In genomic region chr16:84738255-84739038, GRCh38 we compare ENCODE assay signal across 1 cellular context.
TF ChIP-seq lines count a peak whose summit lies in the region.

No MANE protein-coding gene starts in this region.

TF ChIP-seq in K562, 482 proteins besides CTCF, POLR2A, EP300 and RAD21 (continued from another document and continues in another):
- TF ChIP-seq NCOA1 (IDR thresholded peaks at IDR 0.05; ENCODE audit: low read depth) = no peak
- no peak for TF ChIP-seq LCOR (CRISPR knock-in tag; IDR thresholded peaks at IDR 0.05)
- TF ChIP-seq TFE3 (CRISPR knock-in tag; IDR thresholded peaks at IDR 0.05) = no peak
- no peak for TF ChIP-seq MYBL2 (IDR thresholded peaks at IDR 0.05; ENCODE audit: low read depth)
- no peak for TF ChIP-seq MYBL2 (CRISPR knock-in tag; IDR thresholded peaks at IDR 0.05; ENCODE audit: borderline replicate concordance)
- 0 out of 2 replicates have a peak, but pooled peaks have one; percentile 37 for TF ChIP-seq HDGF (IDR thresholded peaks at IDR 0.05)
- no peak for TF ChIP-seq ZNF232 (CRISPR knock-in tag; IDR thresholded peaks at IDR 0.05)
- no peak for TF ChIP-seq TAL1 (IDR thresholded peaks at IDR 0.05)
- no peak for TF ChIP-seq ZNF511 (CRISPR knock-in tag; IDR thresholded peaks at IDR 0.05)
- TF ChIP-seq, protein P1, sequence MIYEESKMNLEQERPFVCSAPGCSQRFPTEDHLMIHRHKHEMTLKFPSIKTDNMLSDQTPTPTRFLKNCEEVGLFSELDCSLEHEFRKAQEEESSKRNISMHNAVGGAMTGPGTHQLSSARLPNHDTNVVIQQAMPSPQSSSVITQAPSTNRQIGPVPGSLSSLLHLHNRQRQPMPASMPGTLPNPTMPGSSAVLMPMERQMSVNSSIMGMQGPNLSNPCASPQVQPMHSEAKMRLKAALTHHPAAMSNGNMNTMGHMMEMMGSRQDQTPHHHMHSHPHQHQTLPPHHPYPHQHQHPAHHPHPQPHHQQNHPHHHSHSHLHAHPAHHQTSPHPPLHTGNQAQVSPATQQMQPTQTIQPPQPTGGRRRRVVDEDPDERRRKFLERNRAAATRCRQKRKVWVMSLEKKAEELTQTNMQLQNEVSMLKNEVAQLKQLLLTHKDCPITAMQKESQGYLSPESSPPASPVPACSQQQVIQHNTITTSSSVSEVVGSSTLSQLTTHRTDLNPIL (CRISPR knock-in tag; IDR thresholded peaks at IDR 0.05) = no peak
- TF ChIP-seq PREB (CRISPR knock-in tag; IDR thresholded peaks at IDR 0.05) = peak; percentile 67; the same call in 1 of the 2 replicates
- no peak for TF ChIP-seq ZNF175 (CRISPR knock-in tag; IDR thresholded peaks at IDR 0.05; ENCODE audit: low read depth)
- no peak for TF ChIP-seq ZNF507 (tag; conservative IDR thresholded peaks at IDR 0.05)
- no peak for TF ChIP-seq GTF3C2 (IDR thresholded peaks at IDR 0.05; ENCODE audit: borderline replicate concordance, extremely low read depth, insufficient read length)
- peak; percentile 45; the same call in 1 of the 2 replicates for TF ChIP-seq TOE1 (IDR thresholded peaks at IDR 0.05; ENCODE audit: borderline replicate concordance)
- TF ChIP-seq TOE1 (CRISPR knock-in tag; IDR thresholded peaks at IDR 0.05; ENCODE audit: borderline replicate concordance, low read depth) = no peak
- TF ChIP-seq, protein P2, sequence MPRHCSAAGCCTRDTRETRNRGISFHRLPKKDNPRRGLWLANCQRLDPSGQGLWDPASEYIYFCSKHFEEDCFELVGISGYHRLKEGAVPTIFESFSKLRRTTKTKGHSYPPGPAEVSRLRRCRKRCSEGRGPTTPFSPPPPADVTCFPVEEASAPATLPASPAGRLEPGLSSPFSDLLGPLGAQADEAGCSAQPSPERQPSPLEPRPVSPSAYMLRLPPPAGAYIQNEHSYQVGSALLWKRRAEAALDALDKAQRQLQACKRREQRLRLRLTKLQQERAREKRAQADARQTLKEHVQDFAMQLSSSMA (CRISPR knock-in tag; IDR thresholded peaks at IDR 0.05) = no peak
- no peak for TF ChIP-seq TCF15 (CRISPR knock-in tag; IDR thresholded peaks at IDR 0.05)
- TF ChIP-seq, protein P3, sequence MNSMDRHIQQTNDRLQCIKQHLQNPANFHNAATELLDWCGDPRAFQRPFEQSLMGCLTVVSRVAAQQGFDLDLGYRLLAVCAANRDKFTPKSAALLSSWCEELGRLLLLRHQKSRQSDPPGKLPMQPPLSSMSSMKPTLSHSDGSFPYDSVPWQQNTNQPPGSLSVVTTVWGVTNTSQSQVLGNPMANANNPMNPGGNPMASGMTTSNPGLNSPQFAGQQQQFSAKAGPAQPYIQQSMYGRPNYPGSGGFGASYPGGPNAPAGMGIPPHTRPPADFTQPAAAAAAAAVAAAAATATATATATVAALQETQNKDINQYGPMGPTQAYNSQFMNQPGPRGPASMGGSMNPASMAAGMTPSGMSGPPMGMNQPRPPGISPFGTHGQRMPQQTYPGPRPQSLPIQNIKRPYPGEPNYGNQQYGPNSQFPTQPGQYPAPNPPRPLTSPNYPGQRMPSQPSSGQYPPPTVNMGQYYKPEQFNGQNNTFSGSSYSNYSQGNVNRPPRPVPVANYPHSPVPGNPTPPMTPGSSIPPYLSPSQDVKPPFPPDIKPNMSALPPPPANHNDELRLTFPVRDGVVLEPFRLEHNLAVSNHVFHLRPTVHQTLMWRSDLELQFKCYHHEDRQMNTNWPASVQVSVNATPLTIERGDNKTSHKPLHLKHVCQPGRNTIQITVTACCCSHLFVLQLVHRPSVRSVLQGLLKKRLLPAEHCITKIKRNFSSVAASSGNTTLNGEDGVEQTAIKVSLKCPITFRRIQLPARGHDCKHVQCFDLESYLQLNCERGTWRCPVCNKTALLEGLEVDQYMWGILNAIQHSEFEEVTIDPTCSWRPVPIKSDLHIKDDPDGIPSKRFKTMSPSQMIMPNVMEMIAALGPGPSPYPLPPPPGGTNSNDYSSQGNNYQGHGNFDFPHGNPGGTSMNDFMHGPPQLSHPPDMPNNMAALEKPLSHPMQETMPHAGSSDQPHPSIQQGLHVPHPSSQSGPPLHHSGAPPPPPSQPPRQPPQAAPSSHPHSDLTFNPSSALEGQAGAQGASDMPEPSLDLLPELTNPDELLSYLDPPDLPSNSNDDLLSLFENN (IDR thresholded peaks at IDR 0.05; ENCODE audit: low read depth in 2 of 2, low read length in 2 of 2) = 0 out of 4 replicates have a peak, but pooled peaks of 1 of the 2 experiments have one; percentile 34
- TF ChIP-seq, protein P4, sequence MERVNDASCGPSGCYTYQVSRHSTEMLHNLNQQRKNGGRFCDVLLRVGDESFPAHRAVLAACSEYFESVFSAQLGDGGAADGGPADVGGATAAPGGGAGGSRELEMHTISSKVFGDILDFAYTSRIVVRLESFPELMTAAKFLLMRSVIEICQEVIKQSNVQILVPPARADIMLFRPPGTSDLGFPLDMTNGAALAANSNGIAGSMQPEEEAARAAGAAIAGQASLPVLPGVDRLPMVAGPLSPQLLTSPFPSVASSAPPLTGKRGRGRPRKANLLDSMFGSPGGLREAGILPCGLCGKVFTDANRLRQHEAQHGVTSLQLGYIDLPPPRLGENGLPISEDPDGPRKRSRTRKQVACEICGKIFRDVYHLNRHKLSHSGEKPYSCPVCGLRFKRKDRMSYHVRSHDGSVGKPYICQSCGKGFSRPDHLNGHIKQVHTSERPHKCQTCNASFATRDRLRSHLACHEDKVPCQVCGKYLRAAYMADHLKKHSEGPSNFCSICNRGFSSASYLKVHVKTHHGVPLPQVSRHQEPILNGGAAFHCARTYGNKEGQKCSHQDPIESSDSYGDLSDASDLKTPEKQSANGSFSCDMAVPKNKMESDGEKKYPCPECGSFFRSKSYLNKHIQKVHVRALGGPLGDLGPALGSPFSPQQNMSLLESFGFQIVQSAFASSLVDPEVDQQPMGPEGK (CRISPR knock-in tag; IDR thresholded peaks at IDR 0.05; ENCODE audit: borderline replicate concordance) = no peak
- TF ChIP-seq POLR3G (IDR thresholded peaks at IDR 0.05; ENCODE audit: extremely low read depth, insufficient read length, insufficient replicate concordance) = no peak
- TF ChIP-seq NR2C2 (CRISPR knock-in tag; IDR thresholded peaks at IDR 0.05) = no peak
- TF ChIP-seq NR2C2 (tag; IDR thresholded peaks at IDR 0.05) = no peak
- TF ChIP-seq, protein P5, sequence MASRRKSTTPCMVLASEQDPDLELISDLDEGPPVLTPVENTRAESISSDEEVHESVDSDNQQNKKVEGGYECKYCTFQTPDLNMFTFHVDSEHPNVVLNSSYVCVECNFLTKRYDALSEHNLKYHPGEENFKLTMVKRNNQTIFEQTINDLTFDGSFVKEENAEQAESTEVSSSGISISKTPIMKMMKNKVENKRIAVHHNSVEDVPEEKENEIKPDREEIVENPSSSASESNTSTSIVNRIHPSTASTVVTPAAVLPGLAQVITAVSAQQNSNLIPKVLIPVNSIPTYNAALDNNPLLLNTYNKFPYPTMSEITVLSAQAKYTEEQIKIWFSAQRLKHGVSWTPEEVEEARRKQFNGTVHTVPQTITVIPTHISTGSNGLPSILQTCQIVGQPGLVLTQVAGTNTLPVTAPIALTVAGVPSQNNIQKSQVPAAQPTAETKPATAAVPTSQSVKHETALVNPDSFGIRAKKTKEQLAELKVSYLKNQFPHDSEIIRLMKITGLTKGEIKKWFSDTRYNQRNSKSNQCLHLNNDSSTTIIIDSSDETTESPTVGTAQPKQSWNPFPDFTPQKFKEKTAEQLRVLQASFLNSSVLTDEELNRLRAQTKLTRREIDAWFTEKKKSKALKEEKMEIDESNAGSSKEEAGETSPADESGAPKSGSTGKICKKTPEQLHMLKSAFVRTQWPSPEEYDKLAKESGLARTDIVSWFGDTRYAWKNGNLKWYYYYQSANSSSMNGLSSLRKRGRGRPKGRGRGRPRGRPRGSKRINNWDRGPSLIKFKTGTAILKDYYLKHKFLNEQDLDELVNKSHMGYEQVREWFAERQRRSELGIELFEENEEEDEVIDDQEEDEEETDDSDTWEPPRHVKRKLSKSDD (conservative IDR thresholded peaks at IDR 0.05; ENCODE audit: low read length) = no peak
- no peak for TF ChIP-seq ZNF134 (CRISPR knock-in tag; conservative IDR thresholded peaks at IDR 0.05)
- TF ChIP-seq CBX5 (IDR thresholded peaks at IDR 0.05; ENCODE audit: borderline replicate concordance, low read depth) = no peak
- TF ChIP-seq GABPB2 (CRISPR knock-in tag; conservative IDR thresholded peaks at IDR 0.05) = no peak
- TF ChIP-seq MBD2 (IDR thresholded peaks at IDR 0.05; ENCODE audit: borderline replicate concordance, low read depth) = no peak
- no peak for TF ChIP-seq USF1 (CRISPR knock-in tag; IDR thresholded peaks at IDR 0.05)
- no peak for TF ChIP-seq SIRT6 (IDR thresholded peaks at IDR 0.05; ENCODE audit: low read depth, low read length)
- TF ChIP-seq NR4A1 (CRISPR knock-in tag; IDR thresholded peaks at IDR 0.05) = no peak
- TF ChIP-seq NR4A1 (tag; IDR thresholded peaks at IDR 0.05) = no peak
- TF ChIP-seq ZNF436 (CRISPR knock-in tag; IDR thresholded peaks at IDR 0.05) = no peak
- TF ChIP-seq ZKSCAN3 (CRISPR knock-in tag; IDR thresholded peaks at IDR 0.05) = no peak
- TF ChIP-seq ATF1 (CRISPR knock-in tag; IDR thresholded peaks at IDR 0.05) = no peak
- TF ChIP-seq ATF1 (tag; IDR thresholded peaks at IDR 0.05) = peak; percentile 64
- TF ChIP-seq ZNF583 (CRISPR knock-in tag; IDR thresholded peaks at IDR 0.05) = no peak
- no peak for TF ChIP-seq HINFP (tag; conservative IDR thresholded peaks at IDR 0.05; ENCODE audit: low read depth)
- no peak for TF ChIP-seq SRSF7 (optimal IDR thresholded peaks at IDR 0.05; ENCODE audit: low read depth, low read length)
- peak; percentile 80 for TF ChIP-seq CREM (IDR thresholded peaks at IDR 0.05; ENCODE audit: low read depth)
- TF ChIP-seq, protein P6, sequence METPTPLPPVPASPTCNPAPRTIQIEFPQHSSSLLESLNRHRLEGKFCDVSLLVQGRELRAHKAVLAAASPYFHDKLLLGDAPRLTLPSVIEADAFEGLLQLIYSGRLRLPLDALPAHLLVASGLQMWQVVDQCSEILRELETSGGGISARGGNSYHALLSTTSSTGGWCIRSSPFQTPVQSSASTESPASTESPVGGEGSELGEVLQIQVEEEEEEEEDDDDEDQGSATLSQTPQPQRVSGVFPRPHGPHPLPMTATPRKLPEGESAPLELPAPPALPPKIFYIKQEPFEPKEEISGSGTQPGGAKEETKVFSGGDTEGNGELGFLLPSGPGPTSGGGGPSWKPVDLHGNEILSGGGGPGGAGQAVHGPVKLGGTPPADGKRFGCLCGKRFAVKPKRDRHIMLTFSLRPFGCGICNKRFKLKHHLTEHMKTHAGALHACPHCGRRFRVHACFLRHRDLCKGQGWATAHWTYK (CRISPR knock-in tag; IDR thresholded peaks at IDR 0.05) = no peak
